In the genomic region with DNA sequence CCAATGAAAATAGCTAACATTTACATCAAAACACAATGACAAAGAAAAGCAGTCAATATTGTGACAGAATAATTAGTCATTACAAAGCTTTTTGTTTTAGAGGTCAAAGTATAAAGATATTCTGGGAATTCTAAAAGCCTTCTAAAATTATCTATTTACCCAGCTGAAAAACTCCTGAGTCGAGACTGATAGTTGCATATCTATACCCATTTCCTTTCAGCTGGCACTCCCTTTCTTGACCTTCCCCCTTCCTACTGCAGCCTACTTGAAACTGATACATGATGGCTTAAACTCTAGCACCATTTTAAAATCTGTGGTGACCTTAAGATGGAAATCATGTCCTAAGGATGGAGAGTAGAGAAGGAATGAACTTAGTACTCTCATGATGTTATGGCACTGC, we compare ENCODE assay signal across 1 cellular context.
TF ChIP-seq lines count a peak whose summit lies in the region.

No MANE protein-coding gene starts in this region.

TF ChIP-seq in K562, 482 proteins besides CTCF, POLR2A, EP300 and RAD21 (continued from another document and continues in another):
- TF ChIP-seq, protein P1, sequence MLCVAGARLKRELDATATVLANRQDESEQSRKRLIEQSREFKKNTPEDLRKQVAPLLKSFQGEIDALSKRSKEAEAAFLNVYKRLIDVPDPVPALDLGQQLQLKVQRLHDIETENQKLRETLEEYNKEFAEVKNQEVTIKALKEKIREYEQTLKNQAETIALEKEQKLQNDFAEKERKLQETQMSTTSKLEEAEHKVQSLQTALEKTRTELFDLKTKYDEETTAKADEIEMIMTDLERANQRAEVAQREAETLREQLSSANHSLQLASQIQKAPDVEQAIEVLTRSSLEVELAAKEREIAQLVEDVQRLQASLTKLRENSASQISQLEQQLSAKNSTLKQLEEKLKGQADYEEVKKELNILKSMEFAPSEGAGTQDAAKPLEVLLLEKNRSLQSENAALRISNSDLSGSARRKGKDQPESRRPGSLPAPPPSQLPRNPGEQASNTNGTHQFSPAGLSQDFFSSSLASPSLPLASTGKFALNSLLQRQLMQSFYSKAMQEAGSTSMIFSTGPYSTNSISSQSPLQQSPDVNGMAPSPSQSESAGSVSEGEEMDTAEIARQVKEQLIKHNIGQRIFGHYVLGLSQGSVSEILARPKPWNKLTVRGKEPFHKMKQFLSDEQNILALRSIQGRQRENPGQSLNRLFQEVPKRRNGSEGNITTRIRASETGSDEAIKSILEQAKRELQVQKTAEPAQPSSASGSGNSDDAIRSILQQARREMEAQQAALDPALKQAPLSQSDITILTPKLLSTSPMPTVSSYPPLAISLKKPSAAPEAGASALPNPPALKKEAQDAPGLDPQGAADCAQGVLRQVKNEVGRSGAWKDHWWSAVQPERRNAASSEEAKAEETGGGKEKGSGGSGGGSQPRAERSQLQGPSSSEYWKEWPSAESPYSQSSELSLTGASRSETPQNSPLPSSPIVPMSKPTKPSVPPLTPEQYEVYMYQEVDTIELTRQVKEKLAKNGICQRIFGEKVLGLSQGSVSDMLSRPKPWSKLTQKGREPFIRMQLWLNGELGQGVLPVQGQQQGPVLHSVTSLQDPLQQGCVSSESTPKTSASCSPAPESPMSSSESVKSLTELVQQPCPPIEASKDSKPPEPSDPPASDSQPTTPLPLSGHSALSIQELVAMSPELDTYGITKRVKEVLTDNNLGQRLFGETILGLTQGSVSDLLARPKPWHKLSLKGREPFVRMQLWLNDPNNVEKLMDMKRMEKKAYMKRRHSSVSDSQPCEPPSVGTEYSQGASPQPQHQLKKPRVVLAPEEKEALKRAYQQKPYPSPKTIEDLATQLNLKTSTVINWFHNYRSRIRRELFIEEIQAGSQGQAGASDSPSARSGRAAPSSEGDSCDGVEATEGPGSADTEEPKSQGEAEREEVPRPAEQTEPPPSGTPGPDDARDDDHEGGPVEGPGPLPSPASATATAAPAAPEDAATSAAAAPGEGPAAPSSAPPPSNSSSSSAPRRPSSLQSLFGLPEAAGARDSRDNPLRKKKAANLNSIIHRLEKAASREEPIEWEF (CRISPR knock-in tag; IDR thresholded peaks at IDR 0.05): no peak
- TF ChIP-seq, protein P2, sequence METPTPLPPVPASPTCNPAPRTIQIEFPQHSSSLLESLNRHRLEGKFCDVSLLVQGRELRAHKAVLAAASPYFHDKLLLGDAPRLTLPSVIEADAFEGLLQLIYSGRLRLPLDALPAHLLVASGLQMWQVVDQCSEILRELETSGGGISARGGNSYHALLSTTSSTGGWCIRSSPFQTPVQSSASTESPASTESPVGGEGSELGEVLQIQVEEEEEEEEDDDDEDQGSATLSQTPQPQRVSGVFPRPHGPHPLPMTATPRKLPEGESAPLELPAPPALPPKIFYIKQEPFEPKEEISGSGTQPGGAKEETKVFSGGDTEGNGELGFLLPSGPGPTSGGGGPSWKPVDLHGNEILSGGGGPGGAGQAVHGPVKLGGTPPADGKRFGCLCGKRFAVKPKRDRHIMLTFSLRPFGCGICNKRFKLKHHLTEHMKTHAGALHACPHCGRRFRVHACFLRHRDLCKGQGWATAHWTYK (CRISPR knock-in tag; IDR thresholded peaks at IDR 0.05): no peak
- no peak for TF ChIP-seq MGA (IDR thresholded peaks at IDR 0.05)
- TF ChIP-seq NFRKB (IDR thresholded peaks at IDR 0.05; ENCODE audit: low read depth): no peak
- no peak; the same call in 1 of the 2 replicates for TF ChIP-seq BCOR (IDR thresholded peaks at IDR 0.05)
- TF ChIP-seq, protein P3, sequence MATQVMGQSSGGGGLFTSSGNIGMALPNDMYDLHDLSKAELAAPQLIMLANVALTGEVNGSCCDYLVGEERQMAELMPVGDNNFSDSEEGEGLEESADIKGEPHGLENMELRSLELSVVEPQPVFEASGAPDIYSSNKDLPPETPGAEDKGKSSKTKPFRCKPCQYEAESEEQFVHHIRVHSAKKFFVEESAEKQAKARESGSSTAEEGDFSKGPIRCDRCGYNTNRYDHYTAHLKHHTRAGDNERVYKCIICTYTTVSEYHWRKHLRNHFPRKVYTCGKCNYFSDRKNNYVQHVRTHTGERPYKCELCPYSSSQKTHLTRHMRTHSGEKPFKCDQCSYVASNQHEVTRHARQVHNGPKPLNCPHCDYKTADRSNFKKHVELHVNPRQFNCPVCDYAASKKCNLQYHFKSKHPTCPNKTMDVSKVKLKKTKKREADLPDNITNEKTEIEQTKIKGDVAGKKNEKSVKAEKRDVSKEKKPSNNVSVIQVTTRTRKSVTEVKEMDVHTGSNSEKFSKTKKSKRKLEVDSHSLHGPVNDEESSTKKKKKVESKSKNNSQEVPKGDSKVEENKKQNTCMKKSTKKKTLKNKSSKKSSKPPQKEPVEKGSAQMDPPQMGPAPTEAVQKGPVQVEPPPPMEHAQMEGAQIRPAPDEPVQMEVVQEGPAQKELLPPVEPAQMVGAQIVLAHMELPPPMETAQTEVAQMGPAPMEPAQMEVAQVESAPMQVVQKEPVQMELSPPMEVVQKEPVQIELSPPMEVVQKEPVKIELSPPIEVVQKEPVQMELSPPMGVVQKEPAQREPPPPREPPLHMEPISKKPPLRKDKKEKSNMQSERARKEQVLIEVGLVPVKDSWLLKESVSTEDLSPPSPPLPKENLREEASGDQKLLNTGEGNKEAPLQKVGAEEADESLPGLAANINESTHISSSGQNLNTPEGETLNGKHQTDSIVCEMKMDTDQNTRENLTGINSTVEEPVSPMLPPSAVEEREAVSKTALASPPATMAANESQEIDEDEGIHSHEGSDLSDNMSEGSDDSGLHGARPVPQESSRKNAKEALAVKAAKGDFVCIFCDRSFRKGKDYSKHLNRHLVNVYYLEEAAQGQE (CRISPR knock-in tag; IDR thresholded peaks at IDR 0.05; ENCODE audit: low read depth): no peak
- no peak for TF ChIP-seq TAF15 (IDR thresholded peaks at IDR 0.05; ENCODE audit: low read depth, low read length)
- no peak for TF ChIP-seq FUS (optimal IDR thresholded peaks at IDR 0.05; ENCODE audit: low read depth, low read length)
- no peak for TF ChIP-seq PTRF (tag; IDR thresholded peaks at IDR 0.05)
- TF ChIP-seq RAD51 (IDR thresholded peaks at IDR 0.05; ENCODE audit: borderline replicate concordance, low read depth): no peak
- TF ChIP-seq ZNF395 (CRISPR knock-in tag; IDR thresholded peaks at IDR 0.05): no peak
- TF ChIP-seq POLR2H (tag; IDR thresholded peaks at IDR 0.05; ENCODE audit: low read depth): no peak
- TF ChIP-seq ZNF280B (CRISPR knock-in tag; IDR thresholded peaks at IDR 0.05): no peak
- TF ChIP-seq EZH2 (IDR thresholded peaks at IDR 0.05; ENCODE audit: borderline replicate concordance, low read depth, low read length): no peak
- TF ChIP-seq MCM7 (IDR thresholded peaks at IDR 0.05): no peak
- peak; percentile 94 for TF ChIP-seq ARID1B (IDR thresholded peaks at IDR 0.05)
- no peak for TF ChIP-seq RBFOX2 (IDR thresholded peaks at IDR 0.05; ENCODE audit: low read depth, low read length)
- TF ChIP-seq NR4A1 (CRISPR knock-in tag; IDR thresholded peaks at IDR 0.05): no peak
- TF ChIP-seq NR4A1 (tag; IDR thresholded peaks at IDR 0.05): no peak
- TF ChIP-seq, protein P4, sequence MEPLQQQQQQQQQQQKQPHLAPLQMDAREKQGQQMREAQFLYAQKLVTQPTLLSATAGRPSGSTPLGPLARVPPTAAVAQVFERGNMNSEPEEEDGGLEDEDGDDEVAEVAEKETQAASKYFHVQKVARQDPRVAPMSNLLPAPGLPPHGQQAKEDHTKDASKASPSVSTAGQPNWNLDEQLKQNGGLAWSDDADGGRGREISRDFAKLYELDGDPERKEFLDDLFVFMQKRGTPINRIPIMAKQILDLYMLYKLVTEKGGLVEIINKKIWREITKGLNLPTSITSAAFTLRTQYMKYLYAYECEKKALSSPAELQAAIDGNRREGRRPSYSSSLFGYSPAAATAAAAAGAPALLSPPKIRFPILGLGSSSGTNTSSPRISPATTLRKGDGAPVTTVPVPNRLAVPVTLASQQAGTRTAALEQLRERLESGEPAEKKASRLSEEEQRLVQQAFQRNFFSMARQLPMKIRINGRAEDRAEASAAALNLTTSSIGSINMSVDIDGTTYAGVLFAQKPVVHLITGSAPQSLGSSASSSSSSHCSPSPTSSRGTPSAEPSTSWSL (CRISPR knock-in tag; IDR thresholded peaks at IDR 0.05; ENCODE audit: borderline replicate concordance): no peak
- TF ChIP-seq DNMT1 (IDR thresholded peaks at IDR 0.05): no peak
- no peak for TF ChIP-seq LCOR (CRISPR knock-in tag; IDR thresholded peaks at IDR 0.05)
- TF ChIP-seq ZNF764 (CRISPR knock-in tag; IDR thresholded peaks at IDR 0.05; ENCODE audit: low read depth): no peak
- no peak for TF ChIP-seq HSF4 (CRISPR knock-in tag; IDR thresholded peaks at IDR 0.05; ENCODE audit: borderline replicate concordance)
